17 cellular contexts compared by ENCODE assay signal in genomic region chr14:75448209-75448608, GRCh38.
"Had no signal": no experiment of that assay in that cellular context is flagged by ENCODE, and none has a peak within 500 bp of the region (broad histone marks: within the 10 kb centered on the region; RNA-seq: fewer than 3 reads in every experiment).

No MANE protein-coding gene starts in this region.

- H3K27me3 Mint-ChIP-seq: activated naive CD4-positive, alpha-beta T cell treated with anti-CD3 and anti-CD28 coated beads, Interleukin-2, amount 10 ng/mL, durations not matched to agents 7 days and 5 days; activated naive CD8-positive, alpha-beta T cell treated with anti-CD3 and anti-CD28 coated beads, Interleukin-2, amount 50 U/mL, for 24 hours had no signal

- H3K27ac Mint-ChIP-seq: activated naive CD8-positive, alpha-beta T cell treated with anti-CD3 and anti-CD28 coated beads, Interleukin-2, amount 50 U/mL, for 24 hours; stimulated activated effector memory CD8-positive, alpha-beta T cell treated with anti-CD3 and anti-CD28 coated beads, Interleukin-12 subunit alpha, Interleukin-12 subunit beta, amount 100 ng/mL, for 72 hours had no signal

- H3K4me3 Mint-ChIP-seq: activated naive CD4-positive, alpha-beta T cell treated with anti-CD3 and anti-CD28 coated beads, Interleukin-2, amount 10 ng/mL, durations not matched to agents 7 days and 5 days; activated naive CD8-positive, alpha-beta T cell treated with anti-CD3 and anti-CD28 coated beads, Interleukin-2, amount 50 U/mL, for 24 hours; central memory CD8-positive, alpha-beta T cell; stimulated activated effector memory CD8-positive, alpha-beta T cell treated with anti-CD3 and anti-CD28 coated beads, Interleukin-12 subunit alpha, Interleukin-12 subunit beta, amount 100 ng/mL, for 72 hours had no signal

- ATAC-seq: activated naive CD8-positive, alpha-beta T cell treated with anti-CD3 and anti-CD28 coated beads, Interleukin-2, amount 50 U/mL, for 24 hours; foreskin keratinocyte; left lung; right lobe of liver; stimulated activated effector memory CD8-positive, alpha-beta T cell treated with anti-CD3 and anti-CD28 coated beads, Interleukin-12 subunit alpha, Interleukin-12 subunit beta, amount 100 ng/mL, for 72 hours had no signal

- H3K9me3 ChIP-seq: left lung, right lobe of liver, thyroid gland had no signal

- H3K27me3 ChIP-seq: foreskin keratinocyte, left lung, right lobe of liver, thyroid gland had no signal

- H3K9me3 Mint-ChIP-seq: activated naive CD4-positive, alpha-beta T cell treated with anti-CD3 and anti-CD28 coated beads, Interleukin-2, amount 10 ng/mL, durations not matched to agents 7 days and 5 days; activated naive CD8-positive, alpha-beta T cell treated with anti-CD3 and anti-CD28 coated beads, Interleukin-2, amount 50 U/mL, for 24 hours; central memory CD8-positive, alpha-beta T cell; stimulated activated effector memory CD8-positive, alpha-beta T cell treated with anti-CD3 and anti-CD28 coated beads, Interleukin-12 subunit alpha, Interleukin-12 subunit beta, amount 100 ng/mL, for 72 hours had no signal

- H3K4me1 Mint-ChIP-seq: activated naive CD8-positive, alpha-beta T cell treated with anti-CD3 and anti-CD28 coated beads, Interleukin-2, amount 50 U/mL, for 24 hours; central memory CD8-positive, alpha-beta T cell; stimulated activated effector memory CD8-positive, alpha-beta T cell treated with anti-CD3 and anti-CD28 coated beads, Interleukin-12 subunit alpha, Interleukin-12 subunit beta, amount 100 ng/mL, for 72 hours had no signal

- H3K27ac ChIP-seq: coronary artery, foreskin keratinocyte, right lobe of liver, thyroid gland had no signal

- DNase-seq: activated CD4-positive, alpha-beta T cell treated with anti-CD3 and anti-CD28 coated beads, Interleukin-2, amount 50 U/mL, for 1 hour; activated CD4-positive, CD25-positive, alpha-beta regulatory T cell treated with anti-CD3 and anti-CD28 coated beads, Interleukin-2, amount 50 U/mL, for 72 hours; activated CD8-positive, alpha-beta memory T cell treated with anti-CD3 and anti-CD28 coated beads, Interleukin-2, amount 50 U/mL, for 4 hours; activated effector memory CD4-positive, alpha-beta T cell treated with Interleukin-2 at 50 U/mL for 16 hours; activated naive CD4-positive, alpha-beta T cell treated with anti-CD3 and anti-CD28 coated beads, Interleukin-2, amount 10 ng/mL, durations not matched to agents 7 days and 5 days; activated naive CD8-positive, alpha-beta T cell treated with anti-CD3 and anti-CD28 coated beads, Interleukin-2, amount 50 U/mL, for 24 hours; activated T-cell treated with anti-CD3 and anti-CD28 coated beads, Interleukin-2, amount 50 U/mL, for 48 hours; foreskin keratinocyte; hypothalamus; islet precursor cell; left lung; right lobe of liver; stimulated activated CD4-positive, alpha-beta T cell treated with anti-CD3 and anti-CD28 coated beads, Interleukin-4, amount 100 ng/mL, for 24 hours; thyroid gland had no signal

- H3K36me3 Mint-ChIP-seq: activated naive CD4-positive, alpha-beta T cell treated with anti-CD3 and anti-CD28 coated beads, Interleukin-2, amount 10 ng/mL, durations not matched to agents 7 days and 5 days had no signal

- H3K36me3 ChIP-seq: thyroid gland had no signal

- H3K4me3 ChIP-seq: coronary artery, left lung, right lobe of liver, thyroid gland had no signal
